ENCODE assay signal across 8 cellular contexts in the genomic region with DNA sequence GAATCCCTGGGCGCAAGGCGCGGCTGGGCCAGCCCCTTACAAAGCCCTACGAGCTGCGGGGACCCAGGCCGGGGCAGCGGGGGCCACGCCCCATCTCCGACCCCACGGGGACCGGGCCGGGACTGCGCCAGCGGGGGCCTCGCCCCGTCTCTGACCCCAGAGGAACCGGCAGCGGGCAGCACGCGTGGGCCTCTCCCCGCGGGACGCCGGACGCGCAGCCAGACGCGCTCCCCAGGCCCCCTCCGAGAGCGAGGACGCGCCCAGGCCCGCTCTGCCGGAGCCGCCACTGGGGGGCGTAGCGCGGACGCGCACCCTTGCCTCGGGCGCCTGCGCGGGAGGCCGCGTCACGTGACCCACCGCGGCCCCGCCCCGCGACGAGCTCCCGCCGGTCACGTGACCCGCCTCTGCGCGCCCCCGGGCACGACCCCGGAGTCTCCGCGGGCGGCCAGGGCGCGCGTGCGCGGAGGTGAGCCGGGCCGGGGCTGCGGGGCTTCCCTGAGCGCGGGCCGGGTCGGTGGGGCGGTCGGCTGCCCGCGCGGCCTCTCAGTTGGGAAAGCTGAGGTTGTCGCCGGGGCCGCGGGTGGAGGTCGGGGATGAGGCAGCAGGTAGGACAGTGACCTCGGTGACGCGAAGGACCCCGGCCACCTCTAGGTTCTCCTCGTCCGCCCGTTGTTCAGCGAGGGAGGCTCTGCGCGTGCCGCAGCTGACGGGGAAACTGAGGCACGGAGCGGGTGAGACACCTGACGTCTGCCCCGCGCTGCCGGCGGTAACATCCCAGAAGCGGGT. TPM values are rescaled to one million over a fixed set of nuclear protein-coding genes. Genes with fewer than 3 reads are reported as not detected.
DNase-seq lines count a peak whose midpoint lies in the region; TF ChIP-seq lines count a peak whose summit lies in the region.

A gene (plus strand): TSS at position 422 of the 786 bp plus-strand sequence. CDS start 3,006 bp downstream, outside the sequence.

- peak; percentile 52 to 80 for TF ChIP-seq POLR2A in uterus (IDR thresholded peaks at IDR 0.05)

- peak; percentile 99 for TF ChIP-seq CTCF in GM10266 (IDR thresholded peaks at IDR 0.05; ENCODE audit: control insufficient read depth, insufficient read depth, low read depth, missing control alignments)
- peak; percentile 90 for TF ChIP-seq CTCF in HFFc6 (IDR thresholded peaks at IDR 0.05)
- peak; percentile 93 to 95 for TF ChIP-seq CTCF in right atrium auricular region (IDR thresholded peaks at IDR 0.05)
- peak; percentile 58 to 99 (median 96) for TF ChIP-seq CTCF in uterus (IDR thresholded peaks at IDR 0.05)

- intact Hi-C loops in uterus (cut with DNase I; ENCODE audit: low total_unique reads): no loop called here

- H3K27me3 Mint-ChIP-seq in HFFc6 (ENCODE audit: insufficient read depth): peaks cover 4% of the 10 kb centered on the region

- H3K36me3 Mint-ChIP-seq in HFFc6 (ENCODE audit: low read depth): no peaks in the 10 kb centered on the region

- H3K27me3 ChIP-seq in right atrium auricular region (no peaks in the 10 kb centered on the region), uterus (no peaks in the 10 kb centered on the region)

- H3K4me1 ChIP-seq in right atrium auricular region (peaks cover 0 to 15% of the 10 kb centered on the region in 2 donors), uterus (no peaks in the 10 kb centered on the region)

- peak within 1 kb of the TSS; percentile 85 to 90 for H3K4me3 ChIP-seq in right atrium auricular region
- H3K4me3 ChIP-seq in uterus: peak within 1 kb of the TSS; percentile 75 to 80

- H3K36me3 ChIP-seq in right atrium auricular region (no peaks in the 10 kb centered on the region), uterus (no peaks in the 10 kb centered on the region)

- H3K4me3 Mint-ChIP-seq in HFFc6: peak within 1 kb of the TSS; percentile 97

- H3K27ac ChIP-seq in right atrium auricular region (peak within 1 kb of the TSS; percentile 87 to 96), uterus (peak within 1 kb of the TSS; percentile 94)

- DNase-seq in GM10266 (ENCODE audit: extremely low spot score): peak; percentile 100
- DNase-seq in HFFc6: peak; percentile 57
- peak; percentile 65 for DNase-seq in NCI-H128 (lab: John Stamatoyannopoulos, UW; ENCODE audit: unreplicated experiment)
- peak; percentile 76 to 88 (median 86) for DNase-seq in T-helper 2 cell
- DNase-seq in amygdala (lab: John Stamatoyannopoulos, UW): peak in 50 of 56 donors; percentile 23 to 88 (median 69)
- peak; percentile 82 for DNase-seq in right atrium auricular region (ENCODE audit: low spot score)
- DNase-seq in putamen (ENCODE audit: low spot score): peak; percentile 83
- peak; percentile 79 to 87 for DNase-seq in uterus

- H3K27ac Mint-ChIP-seq in HFFc6: peak within 1 kb of the TSS; percentile 76

- peaks cover 22% of the 10 kb centered on the region for H3K4me1 Mint-ChIP-seq in HFFc6 (ENCODE audit: low read depth)

- no peaks in the 10 kb centered on the region for H3K9me3 ChIP-seq in right atrium auricular region
- H3K9me3 ChIP-seq in uterus: no peaks in the 10 kb centered on the region

- no peaks in the 10 kb centered on the region for H3K9me3 Mint-ChIP-seq in HFFc6

RNA-seq across cellular contexts. Expression of the gene that starts here (rescaled TPM):
- 10 to 100 TPM; 17.4 to 34.1 (median 18.6) TPM for total RNA-seq in HFFc6 (2021; fragmentation: NEBNext Ultra II Directional; extraction: Animal tissue kit (Norgen Biotek cat#: 25700))
- total RNA-seq in right atrium auricular region (10 to 100 TPM; 54.8 to 99.1 TPM), uterus (10 to 100 TPM; 23.1 to 48.3 (median 35.6) TPM)

Comparison
In these comparisons a context has a peak if more than half of its experiments do, and no peak if none do; other contexts are left out.
1. Peak in every context shown above with its lines: DNase-seq, H3K4me3 ChIP-seq and H3K27ac ChIP-seq.